In genomic region chr3:11059090-11059798, GRCh38 we compare ENCODE assay signal across 8 cellular contexts.
A peak's percentile ranks its signal among the peaks of the same experiment; 100 is the strongest.
DNase-seq lines count a peak whose midpoint lies in the region; ATAC-seq, FAIRE-seq and TF ChIP-seq lines count a peak whose summit lies in the region.

No MANE protein-coding gene starts in this region.

- H4K20me1 ChIP-seq in keratinocyte (ENCODE audit: control insufficient read depth, extremely low read depth, insufficient read depth, low read length), result no peaks in the 10 kb centered on the region

- H3K79me2 ChIP-seq in keratinocyte (ENCODE audit: control insufficient read depth, insufficient read depth, low read length), result no peaks in the 10 kb centered on the region

- dilution Hi-C loops in keratinocyte (cut with MboI; ENCODE audit: extremely low pct_ligation_motif_present, low sequenced_read_pairs), result loop anchor here (10.0 kb wide), 1 partner anchor 146 kb away; no protein-coding TSS in a partner anchor

- no peak overlapping the region for H3K27ac ChIP-seq in keratinocyte (ENCODE audit: control insufficient read depth, insufficient read depth, low read length)

- H3K27me3 ChIP-seq in keratinocyte (ENCODE audit: control insufficient read depth, extremely low read depth, insufficient read depth, low read length), result no peaks in the 10 kb centered on the region

- no peak overlapping the region for H3K4me3 ChIP-seq in keratinocyte (ENCODE audit: control insufficient read depth in 2 of 3, extremely low read depth in 1 of 3, insufficient read depth in 2 of 3, low read depth in 1 of 3, low read length in 3 of 3)

- no peaks in the 10 kb centered on the region for H3K36me3 ChIP-seq in keratinocyte (ENCODE audit: control insufficient read depth in 2 of 2, extremely low read depth in 1 of 2, insufficient read depth in 2 of 2, low read length in 2 of 2)

- H3K9me1 ChIP-seq in keratinocyte (ENCODE audit: control insufficient read depth, extremely low read depth, insufficient read depth, low read length), result no peaks in the 10 kb centered on the region

- no peak overlapping the region for H3K9ac ChIP-seq in keratinocyte (ENCODE audit: control insufficient read depth, extremely low read depth, insufficient read depth, low read length)

- no peak for ATAC-seq in GM21526 (IDR thresholded peaks at IDR 0.05; ENCODE audit: low FRiP score, unreplicated experiment)

- no peak overlapping the region for H2AFZ ChIP-seq in keratinocyte (ENCODE audit: control insufficient read depth, low read length)

- H3K4me1 ChIP-seq in keratinocyte (ENCODE audit: control insufficient read depth, extremely low read depth, insufficient read depth, low read length), result peaks cover 11% of the 10 kb centered on the region

- FAIRE-seq in HTR-8/SVneo (lab: Jason Lieb, UNC), result peak; percentile 86
- peak; percentile 88 for FAIRE-seq in keratinocyte (lab: Jason Lieb, UNC)

- H3K9me3 ChIP-seq in keratinocyte (ENCODE audit: control insufficient read depth, low read depth, low read length), result no peaks in the 10 kb centered on the region

- DNase-seq in Daoy (ENCODE audit: low read depth) (peak; percentile 71), HTR-8/SVneo (ENCODE audit: insufficient read length, low spot score) (peak; percentile 83), RPMI8226 (peak; percentile 69), brain pericyte (ENCODE audit: low read depth, low spot score) (peak; percentile 18), keratinocyte (ENCODE audit: low read depth, low spot score) (peak; percentile 7)
- DNase-seq in stimulated activated CD4-positive, alpha-beta T cell treated with anti-CD3 and anti-CD28 coated beads, Interleukin-4, amount 100 ng/mL, for 1 hour, result peak; percentile 10
- no peak for DNase-seq in effector CD8-positive, alpha-beta T cell (lab: John Stamatoyannopoulos, UW)

- no peak overlapping the region for H3K4me2 ChIP-seq in keratinocyte (ENCODE audit: control insufficient read depth, extremely low read depth, insufficient read depth, low read depth, low read length)

- TF ChIP-seq CTCF in keratinocyte (optimal IDR thresholded peaks at IDR 0.05 in 1 of 3, IDR thresholded peaks at IDR 0.05 in 1 of 3, conservative IDR thresholded peaks at IDR 0.05 in 1 of 3; ENCODE audit: extremely low read depth in 1 of 3, insufficient read depth in 2 of 3, low read length in 3 of 3), result peak; percentile 85 to 95 (median 91)
